In genomic region chr1:212952596-212952995, GRCh38 we compare ENCODE assay signal across 18 cellular contexts. TPM values are rescaled to one million over a fixed set of nuclear protein-coding genes. Genes with fewer than 3 reads are reported as not detected.
DNase-seq lines count a peak whose midpoint lies in the region; ATAC-seq and TF ChIP-seq lines count a peak whose summit lies in the region.
"Had no signal": no experiment of that assay in that cellular context is flagged by ENCODE, and none has a peak within 500 bp of the region (broad histone marks: within the 10 kb centered on the region; RNA-seq: fewer than 3 reads in every experiment).

No MANE protein-coding gene starts in this region.

- H3K4me2 ChIP-seq in OCI-LY3 (ENCODE audit: low read length) = peak overlapping the region; percentile 78

- peaks cover 6% of the 10 kb centered on the region for H3K36me3 Mint-ChIP-seq in progenitor cell of endocrine pancreas (ENCODE audit: insufficient read depth)
- peaks cover 2% of the 10 kb centered on the region for H3K36me3 Mint-ChIP-seq in activated CD4-positive, alpha-beta T cell treated with anti-CD3 and anti-CD28 coated beads for 36 hours (ENCODE audit: low read depth)
- H3K36me3 Mint-ChIP-seq: immature natural killer cell had no signal

- no peak overlapping the region for H2AFZ ChIP-seq in OCI-LY3 (ENCODE audit: low read depth, low read length)

- H3K9me3 Mint-ChIP-seq in progenitor cell of endocrine pancreas (ENCODE audit: low read depth) = no peaks in the 10 kb centered on the region
- H3K9me3 Mint-ChIP-seq in activated CD4-positive, alpha-beta T cell treated with anti-CD3 and anti-CD28 coated beads for 36 hours (ENCODE audit: low read depth) = no peaks in the 10 kb centered on the region
- H3K9me3 Mint-ChIP-seq: activated CD4-positive, alpha-beta T cell treated with anti-CD3 and anti-CD28 coated beads, Interleukin-2, amount 10 ng/mL, durations not matched to agents 24 days and 14 days; activated naive CD4-positive, alpha-beta T cell treated with anti-CD3 and anti-CD28 coated beads, Interleukin-2, amount 50 U/mL, for 72 hours had no signal

- intact Hi-C loops in ovary (cut with DNase I) = no loop called here
- intact Hi-C loops in activated CD4-positive, alpha-beta T cell treated with anti-CD3 and anti-CD28 coated beads for 36 hours (cut with DNase I, micrococcal nuclease) = no loop called here

- TF ChIP-seq CTCF in GM12865 (IDR thresholded peaks at IDR 0.05; ENCODE audit: insufficient read depth, low read depth, low read length, missing control alignments) (no peak), OCI-LY3 (IDR thresholded peaks at IDR 0.05; ENCODE audit: low read depth, low read length) (no peak), gastroesophageal sphincter (IDR thresholded peaks at IDR 0.05) (no peak), progenitor cell of endocrine pancreas (IDR thresholded peaks at IDR 0.05; ENCODE audit: unreplicated experiment) (no peak), ovary (IDR thresholded peaks at IDR 0.05) (no peak)

- H3K27ac ChIP-seq in OCI-LY3 (ENCODE audit: low read length) (peak overlapping the region; percentile 17), gastroesophageal sphincter (peak overlapping the region in 3 of 4 donors; percentile 31 to 72 (median 51)), ovary (no peak overlapping the region)

- no peaks in the 10 kb centered on the region for H3K27me3 ChIP-seq in OCI-LY3 (ENCODE audit: low read depth, low read length)
- peaks cover 25% of the 10 kb centered on the region for H3K27me3 ChIP-seq in gastroesophageal sphincter
- H3K27me3 ChIP-seq in ovary = no peaks in the 10 kb centered on the region

- peak overlapping the region; percentile 79 for H3K9ac ChIP-seq in OCI-LY3 (ENCODE audit: low read length)

- WGBS in gastroesophageal sphincter (ENCODE audit: low coverage in 1 of 2), 2 donors = 41 to 53% methylated on average over 7 of the region's 9 CpGs
- WGBS in ovary, 3 donors = 50 to 64% (median 64%) methylated on average over 9 of the region's 9 CpGs

- H3K79me2 ChIP-seq in OCI-LY3 (ENCODE audit: low read length) = peaks cover 58% of the 10 kb centered on the region

- peaks cover 4% of the 10 kb centered on the region for H3K4me1 Mint-ChIP-seq in progenitor cell of endocrine pancreas (ENCODE audit: low read depth)
- peaks cover 6% of the 10 kb centered on the region for H3K4me1 Mint-ChIP-seq in activated CD4-positive, alpha-beta T cell treated with anti-CD3 and anti-CD28 coated beads for 36 hours

- no peaks in the 10 kb centered on the region for H4K20me1 ChIP-seq in OCI-LY3 (ENCODE audit: insufficient read depth, low read length)

- CTCF ChIA-PET in activated CD4-positive, alpha-beta T cell treated with anti-CD3 and anti-CD28 coated beads for 36 hours (lab: Charles Lee) = interaction anchor here (0.7 to 0.9 kb wide), 2 partner anchors 159 to 161 kb away, joined by 3 read pairs; no protein-coding TSS in a partner anchor

- TF ChIP-seq POLR2A in gastroesophageal sphincter (IDR thresholded peaks at IDR 0.05) (no peak), ovary (IDR thresholded peaks at IDR 0.05) (no peak)

- no peak for DNase-seq in GM12865 (ENCODE audit: low read depth)
- no peak for DNase-seq in progenitor cell of endocrine pancreas (ENCODE audit: low spot score, unreplicated experiment)
- no peak for DNase-seq in ovary
- no peak for DNase-seq in activated CD4-positive, alpha-beta T cell treated with anti-CD3 and anti-CD28 coated beads for 36 hours
- DNase-seq in COLO829 (ENCODE audit: low spot score) = no peak
- DNase-seq: activated CD4-positive, alpha-beta T cell treated with anti-CD3 and anti-CD28 coated beads, Interleukin-2, amount 10 ng/mL, durations not matched to agents 24 days and 14 days; DMS79 treated with DMSO at 0.1 percent for 48 hours; effector memory CD4-positive, alpha-beta T cell; immature natural killer cell; KBM-7; NCI-H2171 treated with DMSO at 0.1 percent for 48 hours; stimulated activated CD4-positive, alpha-beta T cell treated with anti-CD3 and anti-CD28 coated beads, Interleukin-4, amount 100 ng/mL, for 4 hours had no signal

- peaks cover 20% of the 10 kb centered on the region for H3K27me3 Mint-ChIP-seq in progenitor cell of endocrine pancreas
- H3K27me3 Mint-ChIP-seq in activated CD4-positive, alpha-beta T cell treated with anti-CD3 and anti-CD28 coated beads for 36 hours = peaks cover 43% of the 10 kb centered on the region

- peak overlapping the region; percentile 54 for H3K4me3 Mint-ChIP-seq in progenitor cell of endocrine pancreas (ENCODE audit: low read depth)
- no peak overlapping the region for H3K4me3 Mint-ChIP-seq in activated CD4-positive, alpha-beta T cell treated with anti-CD3 and anti-CD28 coated beads for 36 hours

- peak overlapping the region; percentile 98 for H3K4me3 ChIP-seq in GM12865 (ENCODE audit: low read depth, low read length)
- peak overlapping the region; percentile 85 for H3K4me3 ChIP-seq in OCI-LY3 (ENCODE audit: low read length)
- peak overlapping the region in 1 of 2 donors; percentile 7 for H3K4me3 ChIP-seq in gastroesophageal sphincter
- no peak overlapping the region for H3K4me3 ChIP-seq in ovary
- H3K4me3 ChIP-seq: HAP-1, lung had no signal

- no peak overlapping the region for H3K27ac Mint-ChIP-seq in progenitor cell of endocrine pancreas
- no peak overlapping the region for H3K27ac Mint-ChIP-seq in activated CD4-positive, alpha-beta T cell treated with anti-CD3 and anti-CD28 coated beads for 36 hours
- H3K27ac Mint-ChIP-seq: activated CD4-positive, alpha-beta T cell treated with anti-CD3 and anti-CD28 coated beads, Interleukin-2, amount 10 ng/mL, durations not matched to agents 24 days and 14 days; activated naive CD4-positive, alpha-beta T cell treated with anti-CD3 and anti-CD28 coated beads, Interleukin-2, amount 50 U/mL, for 72 hours; CD14-positive monocyte; immature natural killer cell had no signal

- ATAC-seq in gastroesophageal sphincter = no peak
- ATAC-seq in activated CD4-positive, alpha-beta T cell treated with anti-CD3 and anti-CD28 coated beads for 36 hours = no peak
- ATAC-seq: activated naive CD4-positive, alpha-beta T cell treated with anti-CD3 and anti-CD28 coated beads, Interleukin-2, amount 50 U/mL, for 72 hours had no signal

- no peaks in the 10 kb centered on the region for H3K9me3 ChIP-seq in OCI-LY3 (ENCODE audit: insufficient read depth, low read length)
- no peaks in the 10 kb centered on the region for H3K9me3 ChIP-seq in gastroesophageal sphincter
- H3K9me3 ChIP-seq in ovary = no peaks in the 10 kb centered on the region

- H3K36me3 ChIP-seq in OCI-LY3 (replicated peaks; ENCODE audit: low read depth, low read length) (peaks cover 37% of the 10 kb centered on the region), gastroesophageal sphincter (no peaks in the 10 kb centered on the region), ovary (no peaks in the 10 kb centered on the region)
- H3K36me3 ChIP-seq: HAP-1 had no signal

- TF ChIP-seq EP300 in gastroesophageal sphincter (IDR thresholded peaks at IDR 0.05) (no peak), ovary (IDR thresholded peaks at IDR 0.05) (no peak)

- H3K4me1 ChIP-seq in OCI-LY3 (ENCODE audit: low read length) (peaks cover 53% of the 10 kb centered on the region), gastroesophageal sphincter (peaks cover 0 to 39% (median 3%) of the 10 kb centered on the region in 3 donors), ovary (ENCODE audit: insufficient read depth) (peaks cover 4% of the 10 kb centered on the region)

- POLR2A ChIA-PET in activated CD4-positive, alpha-beta T cell treated with anti-CD3 and anti-CD28 coated beads for 36 hours (lab: Charles Lee) = no interaction called here

RNA-seq across cellular contexts. Expression of gene VASH2, which starts 2.3 kb away (rescaled TPM):
- total RNA-seq in gastroesophageal sphincter = 1 to 10 TPM in 3 of 4 donors, under 1 TPM in 1; 0.67 to 9.0 (median 1.5) TPM
- 15.8 and 17.8 TPM in 2 replicates for total RNA-seq in progenitor cell of endocrine pancreas
- 1 to 10 TPM in 3 of 7 donors, under 1 TPM in 4; 0.28 to 2.1 (median 0.83) TPM for total RNA-seq in ovary
- 1 to 10 TPM in 1 of 2 donors, under 1 TPM in 1; 0.74 to 1.6 TPM for polyA plus RNA-seq in ovary
- under 1 TPM; 0.34 to 0.53 TPM for total RNA-seq in activated CD4-positive, alpha-beta T cell treated with anti-CD3 and anti-CD28 coated beads for 36 hours
- polyA plus RNA-seq: CD14-positive monocyte had no signal

Comparison
In these comparisons a context has a peak if more than half of its experiments do, and no peak if none do; other contexts are left out.
1. H3K27ac ChIP-seq: peak in OCI-LY3 (single experiment) and gastroesophageal sphincter (3 of 4); none in ovary (0 of 2).